Comparison of ENCODE assay signal across 17 cellular contexts in the genomic region with DNA sequence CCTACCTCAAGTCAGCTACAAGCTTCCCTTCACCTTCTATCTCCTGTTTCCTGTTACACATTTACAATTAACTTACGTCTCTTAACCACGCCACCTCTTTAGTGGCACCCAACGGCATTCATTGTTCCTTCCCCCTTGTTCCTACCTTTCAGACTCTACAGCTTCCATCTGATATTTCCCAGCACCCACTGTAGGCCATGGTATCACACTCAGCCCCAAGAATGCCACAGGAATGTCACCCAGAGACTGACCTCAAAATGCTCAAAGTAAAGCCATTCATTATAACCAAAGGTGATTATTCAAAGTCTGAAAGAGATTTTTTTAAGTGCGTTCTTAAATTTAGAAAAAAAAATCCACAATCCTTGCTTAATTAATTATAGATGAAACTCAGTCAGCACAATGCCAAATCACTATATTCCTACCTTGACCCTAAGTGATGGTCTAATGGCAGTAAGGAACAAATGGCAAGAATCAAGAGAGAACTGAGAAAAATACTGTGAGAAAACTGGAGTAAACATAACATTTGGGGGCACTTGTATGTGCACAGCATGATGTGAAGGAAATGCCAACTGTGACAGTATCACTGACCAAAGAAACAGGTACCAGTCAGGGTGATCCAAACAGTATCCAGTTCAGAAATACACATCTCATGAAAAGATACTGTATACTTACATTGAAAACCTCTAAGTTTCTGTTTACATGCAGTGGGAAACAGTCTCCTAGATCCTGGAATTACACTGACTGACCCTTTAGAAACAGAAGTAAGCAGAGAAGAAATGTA. TPM values are rescaled to one million over a fixed set of nuclear protein-coding genes. Genes with fewer than 3 reads are reported as not detected.
DNase-seq lines count a peak whose midpoint lies in the region; ATAC-seq and TF ChIP-seq lines count a peak whose summit lies in the region.
"Had no signal": no experiment of that assay in that cellular context is flagged by ENCODE, and none has a peak within 500 bp of the region (broad histone marks: within the 10 kb centered on the region; RNA-seq: fewer than 3 reads in every experiment).

No MANE protein-coding gene starts in this region.

- H3K4me1 ChIP-seq in mesodermal cell (ENCODE audit: control insufficient read depth, insufficient read depth, low read length, poor library complexity, severe bottlenecking), result peaks cover 10% of the 10 kb centered on the region
- H3K4me1 ChIP-seq: Peyer's patch, SJSA1 had no signal

- no peak overlapping the region for H3K4me3 ChIP-seq in mesodermal cell (ENCODE audit: extremely low read depth, insufficient read depth, low read length, poor library complexity, severe bottlenecking)
- H3K4me3 ChIP-seq: Peyer's patch, SJSA1 had no signal

- WGBS in mesodermal cell (ENCODE audit: insufficient coverage in 2 of 2), 2 experiments, result 78 to 94% methylated on average over 3 of the region's 4 CpGs

- H3K27ac ChIP-seq in caudate nucleus (ENCODE audit: low read depth, low read length) (peak overlapping the region; percentile 8), mesodermal cell (ENCODE audit: low read depth, low read length, severe bottlenecking) (peak overlapping the region; percentile 59), temporal lobe (ENCODE audit: low read depth, low read length) (peak overlapping the region; percentile 9)
- H3K27ac ChIP-seq: Peyer's patch, SJSA1 had no signal

- ATAC-seq in SK-N-SH treated with all-trans-retinoic acid at 6 μM for 48 hours, result no peak

- no peaks in the 10 kb centered on the region for H3K36me3 ChIP-seq in mesodermal cell (ENCODE audit: control insufficient read depth, insufficient read depth, low read length)
- H3K36me3 ChIP-seq: Peyer's patch, SJSA1 had no signal

- DNase-seq in M059J (ENCODE audit: low read depth), result peak; percentile 54
- DNase-seq in caudate nucleus (lab: John Stamatoyannopoulos, UW), result peak in 1 of 61 donors; percentile 48
- DNase-seq in AG08396 (ENCODE audit: low spot score), result no peak
- no peak for DNase-seq in DMS53 (lab: John Stamatoyannopoulos, UW)
- no peak for DNase-seq in NK-92 (lab: John Stamatoyannopoulos, UW; ENCODE audit: unreplicated experiment)
- DNase-seq: GOT3; NCI-H1105; NCI-H1694; NCI-H2081 treated with DMSO at 0.1 percent for 48 hours; NK-92 treated with Interleukin-12 subunit alpha and Interleukin-12 subunit beta, amount 100 ng/mL, for 24 hours; Peyer's patch had no signal

- no peaks in the 10 kb centered on the region for H3K9me3 ChIP-seq in mesodermal cell (ENCODE audit: control insufficient read depth, low read length)
- H3K9me3 ChIP-seq: Peyer's patch, SJSA1 had no signal

TF ChIP-seq in SK-N-SH treated with all-trans-retinoic acid at 6 μM for 48 hours, 23 proteins besides CTCF, POLR2A, EP300 and RAD21:
- no peak for TF ChIP-seq ARNTL (CRISPR knock-in tag; IDR thresholded peaks at IDR 0.05; ENCODE audit: borderline replicate concordance, low read depth)
- TF ChIP-seq OSR1 (CRISPR knock-in tag; IDR thresholded peaks at IDR 0.05), result no peak
- TF ChIP-seq ESRRG (CRISPR knock-in tag; IDR thresholded peaks at IDR 0.05), result no peak
- no peak for TF ChIP-seq TOX (CRISPR knock-in tag; IDR thresholded peaks at IDR 0.05; ENCODE audit: borderline replicate concordance)
- no peak for TF ChIP-seq RARB (CRISPR knock-in tag; IDR thresholded peaks at IDR 0.05)
- TF ChIP-seq BACH2 (CRISPR knock-in tag; IDR thresholded peaks at IDR 0.05; ENCODE audit: borderline replicate concordance), result no peak
- no peak for TF ChIP-seq CSDC2 (CRISPR knock-in tag; IDR thresholded peaks at IDR 0.05)
- no peak for TF ChIP-seq ZFP3 (CRISPR knock-in tag; IDR thresholded peaks at IDR 0.05)
- TF ChIP-seq TCF4 (CRISPR knock-in tag; IDR thresholded peaks at IDR 0.05; ENCODE audit: borderline replicate concordance), result no peak
- no peak for TF ChIP-seq GLIS3 (CRISPR knock-in tag; IDR thresholded peaks at IDR 0.05)
- TF ChIP-seq, protein P1, sequence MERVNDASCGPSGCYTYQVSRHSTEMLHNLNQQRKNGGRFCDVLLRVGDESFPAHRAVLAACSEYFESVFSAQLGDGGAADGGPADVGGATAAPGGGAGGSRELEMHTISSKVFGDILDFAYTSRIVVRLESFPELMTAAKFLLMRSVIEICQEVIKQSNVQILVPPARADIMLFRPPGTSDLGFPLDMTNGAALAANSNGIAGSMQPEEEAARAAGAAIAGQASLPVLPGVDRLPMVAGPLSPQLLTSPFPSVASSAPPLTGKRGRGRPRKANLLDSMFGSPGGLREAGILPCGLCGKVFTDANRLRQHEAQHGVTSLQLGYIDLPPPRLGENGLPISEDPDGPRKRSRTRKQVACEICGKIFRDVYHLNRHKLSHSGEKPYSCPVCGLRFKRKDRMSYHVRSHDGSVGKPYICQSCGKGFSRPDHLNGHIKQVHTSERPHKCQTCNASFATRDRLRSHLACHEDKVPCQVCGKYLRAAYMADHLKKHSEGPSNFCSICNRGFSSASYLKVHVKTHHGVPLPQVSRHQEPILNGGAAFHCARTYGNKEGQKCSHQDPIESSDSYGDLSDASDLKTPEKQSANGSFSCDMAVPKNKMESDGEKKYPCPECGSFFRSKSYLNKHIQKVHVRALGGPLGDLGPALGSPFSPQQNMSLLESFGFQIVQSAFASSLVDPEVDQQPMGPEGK (CRISPR knock-in tag; IDR thresholded peaks at IDR 0.05; ENCODE audit: borderline replicate concordance), result no peak
- no peak for TF ChIP-seq ZNF8 (CRISPR knock-in tag; IDR thresholded peaks at IDR 0.05)
- TF ChIP-seq SNAI2 (CRISPR knock-in tag; IDR thresholded peaks at IDR 0.05), result no peak
- TF ChIP-seq ISL1 (CRISPR knock-in tag; IDR thresholded peaks at IDR 0.05), result no peak
- TF ChIP-seq ZNF565 (CRISPR knock-in tag; conservative IDR thresholded peaks at IDR 0.05; ENCODE audit: low read depth), result no peak
- TF ChIP-seq ZNF70 (CRISPR knock-in tag; IDR thresholded peaks at IDR 0.05), result no peak
- TF ChIP-seq, protein P2, sequence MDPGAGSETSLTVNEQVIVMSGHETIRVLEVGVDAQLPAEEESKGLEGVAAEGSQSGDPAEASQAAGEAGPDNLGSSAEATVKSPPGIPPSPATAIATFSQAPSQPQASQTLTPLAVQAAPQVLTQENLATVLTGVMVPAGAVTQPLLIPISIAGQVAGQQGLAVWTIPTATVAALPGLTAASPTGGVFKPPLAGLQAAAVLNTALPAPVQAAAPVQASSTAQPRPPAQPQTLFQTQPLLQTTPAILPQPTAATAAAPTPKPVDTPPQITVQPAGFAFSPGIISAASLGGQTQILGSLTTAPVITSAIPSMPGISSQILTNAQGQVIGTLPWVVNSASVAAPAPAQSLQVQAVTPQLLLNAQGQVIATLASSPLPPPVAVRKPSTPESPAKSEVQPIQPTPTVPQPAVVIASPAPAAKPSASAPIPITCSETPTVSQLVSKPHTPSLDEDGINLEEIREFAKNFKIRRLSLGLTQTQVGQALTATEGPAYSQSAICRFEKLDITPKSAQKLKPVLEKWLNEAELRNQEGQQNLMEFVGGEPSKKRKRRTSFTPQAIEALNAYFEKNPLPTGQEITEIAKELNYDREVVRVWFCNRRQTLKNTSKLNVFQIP (CRISPR knock-in tag; IDR thresholded peaks at IDR 0.05; ENCODE audit: borderline replicate concordance, low read depth), result no peak
- TF ChIP-seq PPARA (CRISPR knock-in tag; IDR thresholded peaks at IDR 0.05; ENCODE audit: borderline replicate concordance), result no peak

RNA-seq across cellular contexts. Expression of a gene that starts 52.1 kb away (rescaled TPM):
- total RNA-seq in M059J (2014; rRNA removed; shearing (Covaris generic)), result 0.17 and 1.7 TPM in 2 replicates
- polyA plus RNA-seq in mesodermal cell (2013, experiment 1 of 2), result 15.7 TPM
- polyA plus RNA-seq in mesodermal cell (2013, experiment 2 of 2), result 16.0 TPM
- 115 TPM for total RNA-seq in temporal lobe
- total RNA-seq: LHCN-M2, SJSA1 had no signal
- polyA plus RNA-seq: CD14-positive monocyte had no signal

Comparison
In these comparisons a context has a peak if more than half of its experiments do, and no peak if none do; other contexts are left out.
1. H3K27ac ChIP-seq: peak in every context shown above with its lines; median percentile 59 in mesodermal cell; 9 in temporal lobe; 8 in caudate nucleus.
2. RNA of a gene that starts 52.1 kb away (total RNA-seq): 115 TPM in temporal lobe (single experiment); 0.17 to 1.7 TPM in M059J; every median in the first group is over 10 times any median in the second.